ENCODE assay signal across 8 cellular contexts in genomic region chr1:1208713-1209433, GRCh38. TPM values are rescaled to one million over a fixed set of nuclear protein-coding genes. Genes with fewer than 3 reads are reported as not detected.
A peak's percentile ranks its signal among the peaks of the same experiment; 100 is the strongest.
DNase-seq lines count a peak whose midpoint lies in the region; ATAC-seq and TF ChIP-seq lines count a peak whose summit lies in the region.

No MANE protein-coding gene starts in this region.

- no peaks in the 10 kb centered on the region for H3K9me3 ChIP-seq in SK-N-SH
- H3K9me3 ChIP-seq in esophagus squamous epithelium, result no peaks in the 10 kb centered on the region
- H3K9me3 ChIP-seq in tibial nerve, result no peaks in the 10 kb centered on the region

- no peaks in the 10 kb centered on the region for H3K79me2 ChIP-seq in SK-N-SH (ENCODE audit: insufficient read depth)

- H3F3A ChIP-seq in SK-N-SH (replicated peaks; ENCODE audit: insufficient read depth), result no peaks in the 10 kb centered on the region

- WGBS in SK-N-SH (ENCODE audit: low lambda C conversion rate), result 64% methylated on average over 22 of the region's 38 CpGs
- WGBS in esophagus squamous epithelium, 2 donors, result 62 to 73% methylated on average over 9 to 14 of the region's 38 CpGs
- 49 to 51% methylated on average over 28 to 34 of the region's 38 CpGs for WGBS in tibial nerve, 2 donors

- H3K4me3 Mint-ChIP-seq in activated B cell treated with CpG ODN at 0.5 μM for 24 hours, result peak overlapping the region; percentile 74

- no peak overlapping the region for H3K27ac ChIP-seq in SK-N-SH (ENCODE audit: low read depth in 2 of 2, low read length in 1 of 2)
- H3K27ac ChIP-seq in esophagus squamous epithelium, result peak overlapping the region in 2 of 4 donors; percentile 55 to 82
- peak overlapping the region in 2 of 4 donors; percentile 10 to 26 for H3K27ac ChIP-seq in tibial nerve

- H3K27me3 Mint-ChIP-seq in activated B cell treated with CpG ODN at 0.5 μM for 24 hours, result peaks cover 2% of the 10 kb centered on the region

- H3K27me3 ChIP-seq in SK-N-SH (ENCODE audit: insufficient read depth) (peaks cover 7% of the 10 kb centered on the region; the same call in 1 of the 2 replicates), esophagus squamous epithelium (peaks cover 0 to 66% (median 0%) of the 10 kb centered on the region in 4 donors), tibial nerve (peaks cover 0 to 66% of the 10 kb centered on the region in 2 donors)

- peak overlapping the region; percentile 62; the same call in 1 of the 2 replicates for H3K4me2 ChIP-seq in SK-N-SH

- no peaks in the 10 kb centered on the region for H3K36me3 Mint-ChIP-seq in activated B cell treated with CpG ODN at 0.5 μM for 24 hours (ENCODE audit: low read depth)

- intact Hi-C loops in activated B cell treated with CpG ODN at 0.5 μM for 24 hours (cut with micrococcal nuclease) (loop anchor here (1.0 to 5.0 kb wide), 8 partner anchors 22 to 176 kb away; no protein-coding TSS in a partner anchor), esophagus squamous epithelium (cut with DNase I) (no loop called here)

- CTCF ChIA-PET in SK-N-SH (lab: Yijun Ruan, JAX) (interaction anchor here (0.6 kb wide), 1 partner anchor 21 kb away, joined by 4 read pairs; no protein-coding TSS in a partner anchor), activated B cell treated with CpG ODN at 0.5 μM for 24 hours (lab: Charles Lee) (no interaction called here)

- no peaks in the 10 kb centered on the region for H3K9me3 Mint-ChIP-seq in activated B cell treated with CpG ODN at 0.5 μM for 24 hours

- ATAC-seq in SK-N-SH treated with all-trans-retinoic acid at 6 μM for 48 hours, result no peak
- peak; percentile 18 for ATAC-seq in activated B cell treated with CpG ODN at 0.5 μM for 24 hours (ENCODE audit: low read depth)
- peak; percentile 4 for ATAC-seq in stimulated activated naive CD8-positive, alpha-beta T cell treated with anti-CD3 and anti-CD28 coated beads, Interleukin-15, Interleukin-2, amounts not matched to agents 100 U/mL and 50 U/mL, for 24 hours
- ATAC-seq in HG02852 (IDR thresholded peaks at IDR 0.05; ENCODE audit: unreplicated experiment), result no peak
- ATAC-seq in HG03342 (IDR thresholded peaks at IDR 0.05; ENCODE audit: unreplicated experiment), result no peak

- TF ChIP-seq CTCF in SK-N-SH (IDR thresholded peaks at IDR 0.05) (no peak), activated B cell treated with CpG ODN at 0.5 μM for 24 hours (IDR thresholded peaks at IDR 0.05) (no peak), esophagus squamous epithelium (IDR thresholded peaks at IDR 0.05) (no peak), tibial nerve (IDR thresholded peaks at IDR 0.05) (no peak)

- TF ChIP-seq EP300 in SK-N-SH (IDR thresholded peaks at IDR 0.05; ENCODE audit: borderline replicate concordance in 1 of 2, low read depth in 1 of 2, low read length in 1 of 2), result no peak
- no peak for TF ChIP-seq EP300 in tibial nerve (IDR thresholded peaks at IDR 0.05)

- no peak overlapping the region for H3K27ac Mint-ChIP-seq in activated B cell treated with CpG ODN at 0.5 μM for 24 hours

- H3K36me3 ChIP-seq in SK-N-SH (replicated peaks in 1 of 2; ENCODE audit: control insufficient read depth in 1 of 2, insufficient read depth in 2 of 2, low read length in 1 of 2), result no peaks in the 10 kb centered on the region
- H3K36me3 ChIP-seq in esophagus squamous epithelium, result no peaks in the 10 kb centered on the region
- no peaks in the 10 kb centered on the region for H3K36me3 ChIP-seq in tibial nerve

- DNase-seq in SK-N-SH (no peak), activated B cell treated with CpG ODN at 0.5 μM for 24 hours (peak; percentile 49), esophagus squamous epithelium (lab: John Stamatoyannopoulos, UW) (no peak), tibial nerve (ENCODE audit: low spot score in 2 of 2) (no peak)
- DNase-seq in stimulated activated naive CD8-positive, alpha-beta T cell treated with anti-CD3 and anti-CD28 coated beads, Interleukin-15, Interleukin-2, amounts not matched to agents 100 U/mL and 50 U/mL, for 24 hours, result peak; percentile 60

- H2AFZ ChIP-seq in SK-N-SH (ENCODE audit: low read depth), result no peak overlapping the region

- no peak for TF ChIP-seq RAD21 in SK-N-SH (IDR thresholded peaks at IDR 0.05; ENCODE audit: low read length)

- TF ChIP-seq POLR2A in esophagus squamous epithelium (IDR thresholded peaks at IDR 0.05) (no peak), tibial nerve (IDR thresholded peaks at IDR 0.05) (no peak)

- no peaks in the 10 kb centered on the region for H4K20me1 ChIP-seq in SK-N-SH (ENCODE audit: insufficient read depth)

- POLR2A ChIA-PET in SK-N-SH (lab: Yijun Ruan, JAX), result interaction anchor here (0.7 kb wide), 1 partner anchor 68 kb away, joined by 3 read pairs; no protein-coding TSS in a partner anchor
- POLR2A ChIA-PET in activated B cell treated with CpG ODN at 0.5 μM for 24 hours (lab: Charles Lee), result interaction anchor here (0.7 to 3.3 kb wide), 9 partner anchors 9 to 87 kb away, joined by 3 to 15 read pairs (median 6); partner anchors contain the start of genes B3GALT6, SDF4 and UBE2J2

- H3K4me1 ChIP-seq in SK-N-SH (ENCODE audit: control insufficient read depth in 1 of 2, insufficient read depth in 2 of 2, low read depth in 1 of 2, low read length in 1 of 2), result peaks cover 3 to 7% of the 10 kb centered on the region in 2 experiments; a peak in 1 of 4 replicates
- H3K4me1 ChIP-seq in esophagus squamous epithelium, result peaks cover 34 to 69% (median 36%) of the 10 kb centered on the region in 3 donors
- H3K4me1 ChIP-seq in tibial nerve, result peaks cover 0 to 48% (median 33%) of the 10 kb centered on the region in 4 donors

- no peak overlapping the region for H3K4me3 ChIP-seq in SK-N-SH (ENCODE audit: low read depth in 2 of 2, low read length in 1 of 2)
- H3K4me3 ChIP-seq in esophagus squamous epithelium, result peak overlapping the region in 3 of 4 donors; percentile 24 to 57 (median 27)
- H3K4me3 ChIP-seq in tibial nerve, result peak overlapping the region in 2 of 4 donors; percentile 22 to 29

- peaks cover 37% of the 10 kb centered on the region for H3K4me1 Mint-ChIP-seq in activated B cell treated with CpG ODN at 0.5 μM for 24 hours

- no peak overlapping the region for H3K9ac ChIP-seq in SK-N-SH

- no peaks in the 10 kb centered on the region for H3K9me2 ChIP-seq in SK-N-SH

TF ChIP-seq in SK-N-SH, 30 proteins besides CTCF, POLR2A, EP300 and RAD21 (continues in another document):
- TF ChIP-seq JUND (IDR thresholded peaks at IDR 0.05) (no peak), RXRA (IDR thresholded peaks at IDR 0.05; ENCODE audit: borderline replicate concordance, low read depth) (no peak)

TF ChIP-seq in SK-N-SH treated with all-trans-retinoic acid at 6 μM for 48 hours, 23 proteins besides CTCF, POLR2A, EP300 and RAD21 (continues in another document):
- TF ChIP-seq PPARA (CRISPR knock-in tag; IDR thresholded peaks at IDR 0.05; ENCODE audit: borderline replicate concordance) (no peak), ZNF70 (CRISPR knock-in tag; IDR thresholded peaks at IDR 0.05) (no peak), TCF4 (CRISPR knock-in tag; IDR thresholded peaks at IDR 0.05; ENCODE audit: borderline replicate concordance) (no peak), PATZ1 (CRISPR knock-in tag; IDR thresholded peaks at IDR 0.05; ENCODE audit: borderline replicate concordance) (no peak), ESRRG (CRISPR knock-in tag; IDR thresholded peaks at IDR 0.05) (no peak)

RNA-seq across cellular contexts. Expression of gene TNFRSF18, which starts 2.5 kb away (rescaled TPM):
- polyA plus RNA-seq in SK-N-SH (2012; rRNA removed), result 0.05 TPM in 1 of 2 replicates, not detected in the other
- 0.03 and 0.06 TPM in 2 replicates for polyA plus RNA-seq in SK-N-SH (2012; cell fraction: cytosol; rRNA removed)
- polyA plus RNA-seq in SK-N-SH (2012; cell fraction: nucleus; rRNA removed), result 0.41 TPM in 1 of 2 replicates, not detected in the other
- total RNA-seq in activated B cell treated with CpG ODN at 0.5 μM for 24 hours, result 36.7 and 37.5 TPM in 2 replicates
- 10 to 100 TPM in 1 of 4 donors, 1 to 10 TPM in 3; 2.0 to 21.0 (median 2.8) TPM for total RNA-seq in esophagus squamous epithelium
- under 1 TPM in 1 of 4 donors, not detected in 3; 0.44 TPM for total RNA-seq in tibial nerve

RNA-seq across cellular contexts. Expression of gene TNFRSF4, which starts 5.1 kb away (rescaled TPM):
- polyA plus RNA-seq in SK-N-SH (2012; rRNA removed), result not detected in 2 replicates
- polyA plus RNA-seq in SK-N-SH (2012; cell fraction: cytosol; rRNA removed), result not detected in 2 replicates
- 0.08 and 0.13 TPM in 2 replicates for polyA plus RNA-seq in SK-N-SH (2012; cell fraction: nucleus; rRNA removed)
- total RNA-seq in activated B cell treated with CpG ODN at 0.5 μM for 24 hours (0.86 and 1.1 TPM in 2 replicates), esophagus squamous epithelium (1 to 10 TPM in 1 of 4 donors, under 1 TPM in 2, not detected in 1; 0.40 to 1.3 (median 0.57) TPM), tibial nerve (1 to 10 TPM in 2 of 4 donors, under 1 TPM in 2; 0.39 to 3.7 (median 0.97) TPM)

RNA-seq across cellular contexts. Expression of gene SDF4, which starts 22.9 kb away (rescaled TPM):
- polyA plus RNA-seq in SK-N-SH (2012; rRNA removed), result 182 and 265 TPM in 2 replicates
- 160 and 235 TPM in 2 replicates for polyA plus RNA-seq in SK-N-SH (2012; cell fraction: cytosol; rRNA removed)
- polyA plus RNA-seq in SK-N-SH (2012; cell fraction: nucleus; rRNA removed), result 199 and 219 TPM in 2 replicates
- 94.4 and 97.9 TPM in 2 replicates for total RNA-seq in activated B cell treated with CpG ODN at 0.5 μM for 24 hours
- 10 to 100 TPM; 65.0 to 75.4 (median 67.6) TPM for total RNA-seq in esophagus squamous epithelium
- total RNA-seq in tibial nerve, result 100 to 1,000 TPM in 3 of 4 donors, 10 to 100 TPM in 1; 93.3 to 170 (median 110) TPM

RNA-seq across cellular contexts. Expression of gene B3GALT6, which starts 23.2 kb away (rescaled TPM):
- polyA plus RNA-seq in SK-N-SH (2012; rRNA removed), result 32.0 and 38.8 TPM in 2 replicates
- 28.3 and 34.5 TPM in 2 replicates for polyA plus RNA-seq in SK-N-SH (2012; cell fraction: cytosol; rRNA removed)
- polyA plus RNA-seq in SK-N-SH (2012; cell fraction: nucleus; rRNA removed), result 18.1 and 18.7 TPM in 2 replicates
- total RNA-seq in activated B cell treated with CpG ODN at 0.5 μM for 24 hours, result 20.9 and 22.1 TPM in 2 replicates
- total RNA-seq in esophagus squamous epithelium, result 10 to 100 TPM; 13.5 to 17.5 (median 15.6) TPM
- 10 to 100 TPM; 13.3 to 24.0 (median 21.4) TPM for total RNA-seq in tibial nerve

RNA-seq across cellular contexts. Expression of gene TTLL10, which starts 35.2 kb away (rescaled TPM):
- not detected in 2 replicates for polyA plus RNA-seq in SK-N-SH (2012; rRNA removed)
- polyA plus RNA-seq in SK-N-SH (2012; cell fraction: cytosol; rRNA removed), result not detected in 2 replicates
- not detected in 2 replicates for polyA plus RNA-seq in SK-N-SH (2012; cell fraction: nucleus; rRNA removed)
- total RNA-seq in activated B cell treated with CpG ODN at 0.5 μM for 24 hours (0.16 TPM in 1 of 2 replicates, not detected in the other), esophagus squamous epithelium (under 1 TPM in 2 of 4 donors, not detected in 2; 0.19 to 0.44 TPM), tibial nerve (not detected)

Comparison
In these comparisons a context has a peak if more than half of its experiments do, and no peak if none do; other contexts are left out.
1. DNase-seq: peak in activated B cell treated with CpG ODN at 0.5 μM for 24 hours (single experiment) and stimulated activated naive CD8-positive, alpha-beta T cell treated with anti-CD3 and anti-CD28 coated beads, Interleukin-15, Interleukin-2, amounts not matched to agents 100 U/mL and 50 U/mL, for 24 hours (single experiment); none in SK-N-SH (single experiment), esophagus squamous epithelium (single experiment) and tibial nerve (0 of 2).
2. H3K4me3 ChIP-seq: peak in esophagus squamous epithelium (3 of 4); none in SK-N-SH (0 of 2).
3. ATAC-seq: peak in activated B cell treated with CpG ODN at 0.5 μM for 24 hours (single experiment) and stimulated activated naive CD8-positive, alpha-beta T cell treated with anti-CD3 and anti-CD28 coated beads, Interleukin-15, Interleukin-2, amounts not matched to agents 100 U/mL and 50 U/mL, for 24 hours (single experiment); none in SK-N-SH treated with all-trans-retinoic acid at 6 μM for 48 hours (single experiment), HG02852 (single experiment) and HG03342 (single experiment).